15 cellular contexts compared by ENCODE assay signal in genomic region chr7:16649196-16649595, GRCh38. TPM values are rescaled to one million over a fixed set of nuclear protein-coding genes. Genes with fewer than 3 reads are reported as not detected.
DNase-seq lines count a peak whose midpoint lies in the region; ATAC-seq and TF ChIP-seq lines count a peak whose summit lies in the region.
"Had no signal": no experiment of that assay in that cellular context is flagged by ENCODE, and none has a peak within 500 bp of the region (broad histone marks: within the 10 kb centered on the region; RNA-seq: fewer than 3 reads in every experiment).

No MANE protein-coding gene starts in this region.

- H3K4me1 Mint-ChIP-seq in activated naive CD4-positive, alpha-beta T cell treated with anti-CD3 and anti-CD28 coated beads, Interleukin-2, amount 50 U/mL, for 24 hours: peaks cover 73% of the 10 kb centered on the region
- H3K4me1 Mint-ChIP-seq in T-helper 17 cell: peaks cover 53% of the 10 kb centered on the region
- H3K4me1 Mint-ChIP-seq in stimulated activated effector memory CD8-positive, alpha-beta T cell treated with anti-CD3 and anti-CD28 coated beads, Interleukin-12 subunit alpha, Interleukin-12 subunit beta, amount 100 ng/mL, for 72 hours: peaks cover 69% of the 10 kb centered on the region

- no peak overlapping the region for H3K27ac Mint-ChIP-seq in activated naive CD4-positive, alpha-beta T cell treated with anti-CD3 and anti-CD28 coated beads, Interleukin-2, amount 50 U/mL, for 24 hours
- peak overlapping the region; percentile 79 for H3K27ac Mint-ChIP-seq in T-helper 17 cell
- H3K27ac Mint-ChIP-seq in stimulated activated effector memory CD8-positive, alpha-beta T cell treated with anti-CD3 and anti-CD28 coated beads, Interleukin-12 subunit alpha, Interleukin-12 subunit beta, amount 100 ng/mL, for 72 hours: no peak overlapping the region
- H3K27ac Mint-ChIP-seq: T-helper 1 cell treated with Interleukin-12 subunit alpha and Interleukin-12 subunit beta and Interleukin-4 antibody, amounts not matched to agents 30 μg/mL and 1 μg/mL, for 36 hours had no signal

- no peak for DNase-seq in activated naive CD4-positive, alpha-beta T cell treated with anti-CD3 and anti-CD28 coated beads, Interleukin-2, amount 50 U/mL, for 16 hours
- DNase-seq in T-helper 17 cell (no peak), fibroblast of the aortic adventitia (ENCODE audit: low read depth) (peak; percentile 39), NCI-H774 (lab: John Stamatoyannopoulos, UW) (no peak), NCI-H2107 treated with DMSO at 0.1 percent for 48 hours (lab: John Stamatoyannopoulos, UW; ENCODE audit: unreplicated experiment) (no peak), NCI-H146 (lab: John Stamatoyannopoulos, UW) (no peak)
- no peak for DNase-seq in stimulated activated effector memory CD8-positive, alpha-beta T cell treated with anti-CD3 and anti-CD28 coated beads, Interleukin-12 subunit alpha, Interleukin-12 subunit beta, amount 100 ng/mL, for 72 hours (ENCODE audit: low spot score in 2 of 2)
- DNase-seq: brain microvascular endothelial cell; GDM1; kidney glomerular epithelial cell; NCI-H1105; stimulated activated CD4-positive, alpha-beta T cell treated with anti-CD3 and anti-CD28 coated beads, Interleukin-4, amount 100 ng/mL, for 1 hour had no signal

- peaks cover 20% of the 10 kb centered on the region for H3K36me3 Mint-ChIP-seq in activated naive CD4-positive, alpha-beta T cell treated with anti-CD3 and anti-CD28 coated beads, Interleukin-2, amount 50 U/mL, for 24 hours
- peaks cover 4% of the 10 kb centered on the region for H3K36me3 Mint-ChIP-seq in T-helper 17 cell (ENCODE audit: low read depth)
- H3K36me3 Mint-ChIP-seq in stimulated activated effector memory CD8-positive, alpha-beta T cell treated with anti-CD3 and anti-CD28 coated beads, Interleukin-12 subunit alpha, Interleukin-12 subunit beta, amount 100 ng/mL, for 72 hours: peaks cover 40% of the 10 kb centered on the region

- no peaks in the 10 kb centered on the region for H3K9me3 ChIP-seq in T-helper 17 cell (ENCODE audit: control insufficient read depth, low read length, poor library complexity, severe bottlenecking)
- H3K9me3 ChIP-seq: neutrophil had no signal

- H3K4me3 ChIP-seq in fibroblast of the aortic adventitia (ENCODE audit: low read depth, low read length): no peak overlapping the region

- H3K9me3 Mint-ChIP-seq in activated naive CD4-positive, alpha-beta T cell treated with anti-CD3 and anti-CD28 coated beads, Interleukin-2, amount 50 U/mL, for 24 hours: no peaks in the 10 kb centered on the region
- H3K9me3 Mint-ChIP-seq in stimulated activated effector memory CD8-positive, alpha-beta T cell treated with anti-CD3 and anti-CD28 coated beads, Interleukin-12 subunit alpha, Interleukin-12 subunit beta, amount 100 ng/mL, for 72 hours: no peaks in the 10 kb centered on the region
- H3K9me3 Mint-ChIP-seq: T-helper 1 cell treated with Interleukin-12 subunit alpha and Interleukin-12 subunit beta and Interleukin-4 antibody, amounts not matched to agents 30 μg/mL and 1 μg/mL, for 36 hours had no signal

- TF ChIP-seq CTCF in fibroblast of the aortic adventitia (IDR thresholded peaks at IDR 0.05; ENCODE audit: insufficient read depth, low read length): no peak

- H3K27me3 Mint-ChIP-seq in activated naive CD4-positive, alpha-beta T cell treated with anti-CD3 and anti-CD28 coated beads, Interleukin-2, amount 50 U/mL, for 24 hours: no peaks in the 10 kb centered on the region
- H3K27me3 Mint-ChIP-seq in T-helper 17 cell: no peaks in the 10 kb centered on the region

- peak overlapping the region; percentile 96 for H3K4me3 Mint-ChIP-seq in activated naive CD4-positive, alpha-beta T cell treated with anti-CD3 and anti-CD28 coated beads, Interleukin-2, amount 50 U/mL, for 24 hours
- H3K4me3 Mint-ChIP-seq in T-helper 17 cell: no peak overlapping the region
- H3K4me3 Mint-ChIP-seq in stimulated activated effector memory CD8-positive, alpha-beta T cell treated with anti-CD3 and anti-CD28 coated beads, Interleukin-12 subunit alpha, Interleukin-12 subunit beta, amount 100 ng/mL, for 72 hours: peak overlapping the region; percentile 93

- no peak for ATAC-seq in T-helper 17 cell
- ATAC-seq in stimulated activated effector memory CD8-positive, alpha-beta T cell treated with anti-CD3 and anti-CD28 coated beads, Interleukin-12 subunit alpha, Interleukin-12 subunit beta, amount 100 ng/mL, for 72 hours: no peak

RNA-seq across cellular contexts. Expression of gene BZW2, which starts 3.2 kb away (rescaled TPM):
- total RNA-seq in T-helper 17 cell (10 to 100 TPM; 24.0 to 29.4 TPM), fibroblast of the aortic adventitia (ENCODE audit: low replicate concordance) (35.6 and 61.8 TPM in 2 replicates)

RNA-seq across cellular contexts. Expression of gene ANKMY2, which starts 3.6 kb away (rescaled TPM):
- total RNA-seq in T-helper 17 cell (1 to 10 TPM; 6.8 to 6.9 TPM), fibroblast of the aortic adventitia (ENCODE audit: low replicate concordance) (24.9 and 30.2 TPM in 2 replicates)
